Comparison of ENCODE assay signal across 19 cellular contexts in the genomic region with DNA sequence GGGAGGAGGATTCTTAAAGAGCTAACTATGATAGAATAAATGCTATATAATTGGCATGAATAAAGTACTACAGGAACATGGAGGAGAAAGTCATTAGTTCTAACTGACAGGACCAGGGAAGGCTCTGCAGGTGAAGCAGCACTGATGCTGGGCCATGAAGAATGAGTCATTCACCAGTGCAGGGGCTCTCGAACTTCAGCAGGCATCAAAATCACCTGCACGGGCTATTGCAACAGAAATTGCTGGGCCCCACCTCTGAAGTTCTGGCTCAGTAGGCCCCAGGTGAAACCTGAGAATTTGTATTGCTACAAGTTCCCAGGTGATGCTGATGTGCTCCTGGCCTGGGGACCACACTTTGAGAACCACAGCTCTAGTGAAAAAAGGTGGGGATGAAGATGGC. TPM values are rescaled to one million over a fixed set of nuclear protein-coding genes. Genes with fewer than 3 reads are reported as not detected.
"Had no signal": no experiment of that assay in that cellular context is flagged by ENCODE, and none has a peak within 500 bp of the region (broad histone marks: within the 10 kb centered on the region; RNA-seq: fewer than 3 reads in every experiment).

No MANE protein-coding gene starts in this region.

- FAIRE-seq: endometrium had no signal

- H3K4me3 ChIP-seq: heart right ventricle, left lung, ovary, psoas muscle, right atrium auricular region, upper lobe of left lung had no signal

- DNase-seq: activated CD4-positive, alpha-beta memory T cell treated with anti-CD3 and anti-CD28 coated beads, Interleukin-2, amount 10 ng/mL, durations not matched to agents 7 days and 5 days; activated CD4-positive, alpha-beta T cell treated with anti-CD3 and anti-CD28 coated beads, Interleukin-2, amount 10 ng/mL, durations not matched to agents 24 days and 14 days; activated effector memory CD4-positive, alpha-beta T cell treated with anti-CD3 and anti-CD28 coated beads, Interleukin-2, amount 50 U/mL, for 16 hours; activated naive CD4-positive, alpha-beta T cell treated with anti-CD3 and anti-CD28 coated beads, Interleukin-2, amount 10 ng/mL, durations not matched to agents 7 days and 5 days; activated T-cell treated with anti-CD3 and anti-CD28 coated beads for 4 hours; amygdala; cerebellar nuclear complex; cortex of kidney; heart right ventricle; left lung; naive thymus-derived CD8-positive, alpha-beta T cell; ovary; psoas muscle; stimulated activated CD4-positive, alpha-beta T cell treated with anti-CD3 and anti-CD28 coated beads, Interleukin-4, amount 100 ng/mL, for 4 hours; stimulated activated naive CD8-positive, alpha-beta T cell treated with anti-CD3 and anti-CD28 coated beads, Interleukin-15, Interleukin-2, amounts not matched to agents 100 U/mL and 50 U/mL, for 24 hours; upper lobe of left lung had no signal

- ATAC-seq: activated CD4-positive, CD25-positive, alpha-beta regulatory T cell treated with anti-CD3 and anti-CD28 coated beads, Interleukin-2, amount 50 U/mL, for 24 hours; heart right ventricle; left lung; naive thymus-derived CD8-positive, alpha-beta T cell; psoas muscle; stimulated activated naive CD8-positive, alpha-beta T cell treated with anti-CD3 and anti-CD28 coated beads, Interleukin-15, Interleukin-2, amounts not matched to agents 100 U/mL and 50 U/mL, for 24 hours had no signal

- H3K27me3 ChIP-seq: heart right ventricle, left lung, ovary, right atrium auricular region, upper lobe of left lung had no signal

- H3K27ac ChIP-seq: heart right ventricle, left lung, ovary, psoas muscle, right atrium auricular region, upper lobe of left lung had no signal

- H3K36me3 ChIP-seq: heart right ventricle, left lung, ovary, right atrium auricular region, upper lobe of left lung had no signal

RNA-seq across cellular contexts. Expression of gene TMEM150C, which starts 33.7 kb away (rescaled TPM):
- total RNA-seq: activated CD4-positive, alpha-beta memory T cell treated with anti-CD3 and anti-CD28 coated beads, Interleukin-2, amount 10 ng/mL, durations not matched to agents 7 days and 5 days; activated CD4-positive, alpha-beta T cell treated with anti-CD3 and anti-CD28 coated beads, Interleukin-2, amount 10 ng/mL, durations not matched to agents 24 days and 14 days; naive thymus-derived CD8-positive, alpha-beta T cell had no signal
